20 cellular contexts compared by ENCODE assay signal in the genomic region with DNA sequence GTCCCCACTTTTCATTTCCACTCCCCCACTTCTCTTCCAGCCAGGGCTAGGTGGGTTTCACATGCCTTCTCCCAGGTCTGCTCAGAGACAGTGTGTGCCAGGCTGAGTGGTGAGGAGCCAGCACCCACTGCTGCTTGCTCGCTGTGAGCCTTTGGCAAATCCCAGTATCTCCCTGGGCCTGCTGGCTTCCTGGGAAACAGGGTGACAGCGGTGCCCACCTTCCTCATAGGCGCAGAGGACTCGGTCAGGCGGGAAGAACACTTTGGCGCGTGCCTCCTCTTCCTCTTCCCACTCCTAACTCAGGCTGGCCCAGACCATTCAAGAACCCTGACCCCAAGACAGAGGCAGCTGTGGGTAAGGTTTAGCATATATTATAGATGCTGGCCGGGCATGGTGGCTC.
"Had no signal": no experiment of that assay in that cellular context is flagged by ENCODE, and none has a peak within 500 bp of the region (broad histone marks: within the 10 kb centered on the region; RNA-seq: fewer than 3 reads in every experiment).

No MANE protein-coding gene starts in this region.

- H3K27ac Mint-ChIP-seq: T-cell had no signal

- H3K9me3 ChIP-seq: breast epithelium, MG63, Peyer's patch had no signal

- H3K27me3 Mint-ChIP-seq: activated CD8-positive, alpha-beta T cell treated with anti-CD3 and anti-CD28 coated beads for 36 hours; activated naive CD8-positive, alpha-beta T cell treated with anti-CD3 and anti-CD28 coated beads, Interleukin-2, amount 10 ng/mL, durations not matched to agents 7 days and 5 days; T-cell had no signal

- ATAC-seq: activated CD4-positive, CD25-positive, alpha-beta regulatory T cell treated with anti-CD3 and anti-CD28 coated beads, Interleukin-2, amount 50 U/mL, for 24 hours; activated CD8-positive, alpha-beta T cell treated with anti-CD3 and anti-CD28 coated beads for 36 hours; T-cell had no signal

- H3K36me3 ChIP-seq: breast epithelium had no signal

- DNase-seq: activated CD4-positive, alpha-beta T cell treated with anti-CD3 and anti-CD28 coated beads for 4 hours; activated CD8-positive, alpha-beta memory T cell treated with anti-CD3 and anti-CD28 coated beads, Interleukin-2, amount 50 U/mL, for 48 hours; activated CD8-positive, alpha-beta T cell treated with anti-CD3 and anti-CD28 coated beads for 36 hours; activated naive CD8-positive, alpha-beta T cell treated with anti-CD3 and anti-CD28 coated beads, Interleukin-2, amount 10 ng/mL, durations not matched to agents 7 days and 5 days; activated T-cell treated with anti-CD3 and anti-CD28 coated beads, Interleukin-2, amount 50 U/mL, for 1 hour; aorta; caudate nucleus; MG63; MV-4-11; NCI-H1417 treated with DMSO at 0.1 percent for 48 hours; NCI-H1694; NCI-H510A; NCI-H526 treated with DMSO at 0.1 percent for 48 hours; NK-92 treated with Interleukin-12 subunit alpha and Interleukin-12 subunit beta, amount 100 ng/mL, for 24 hours; OCI-M1; Peyer's patch; T-cell had no signal

- H3K27me3 ChIP-seq: breast epithelium, MG63, Peyer's patch had no signal

- H3K4me3 Mint-ChIP-seq: activated CD8-positive, alpha-beta T cell treated with anti-CD3 and anti-CD28 coated beads for 36 hours; activated naive CD8-positive, alpha-beta T cell treated with anti-CD3 and anti-CD28 coated beads, Interleukin-2, amount 10 ng/mL, durations not matched to agents 7 days and 5 days; T-cell had no signal

- H3K27ac ChIP-seq: breast epithelium, Peyer's patch, VCaP had no signal

- H3K4me3 ChIP-seq: breast epithelium, MG63, Peyer's patch had no signal
